25 cellular contexts compared by ENCODE assay signal in the genomic region with DNA sequence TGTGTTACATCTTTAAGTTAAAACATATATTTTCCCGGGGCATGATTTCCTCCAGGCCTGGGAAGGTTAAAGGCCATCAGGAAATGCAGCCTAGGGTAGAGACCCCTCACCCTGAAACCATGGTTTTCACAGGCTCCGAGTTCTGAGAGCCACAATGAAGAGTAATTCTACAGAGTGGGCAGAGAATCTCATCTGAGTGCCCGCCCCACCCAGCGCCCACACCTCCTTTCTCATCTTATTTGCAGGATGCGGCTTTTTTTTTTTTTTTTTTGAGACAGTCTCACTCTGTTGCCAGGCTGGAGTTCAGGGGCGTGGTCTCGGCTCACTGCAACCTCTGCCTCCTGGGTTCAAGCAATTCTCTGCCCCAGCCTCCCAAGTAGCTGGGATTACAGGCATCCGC.
"Had no signal": no experiment of that assay in that cellular context is flagged by ENCODE, and none has a peak within 500 bp of the region (broad histone marks: within the 10 kb centered on the region; RNA-seq: fewer than 3 reads in every experiment).

No MANE protein-coding gene starts in this region.

- ATAC-seq: activated CD4-positive, alpha-beta T cell treated with anti-CD3 and anti-CD28 coated beads for 36 hours; activated T-cell treated with anti-CD3 and anti-CD28 coated beads, Interleukin-2, amount 50 U/mL, for 72 hours; body of pancreas; gastroesophageal sphincter; heart right ventricle had no signal

- H3K27me3 Mint-ChIP-seq: activated CD4-positive, alpha-beta memory T cell treated with anti-CD3 and anti-CD28 coated beads for 36 hours; activated CD4-positive, alpha-beta T cell treated with anti-CD3 and anti-CD28 coated beads for 36 hours; activated CD4-positive, alpha-beta T cell treated with anti-CD3 and anti-CD28 coated beads, Interleukin-2, amount 10 ng/mL, durations not matched to agents 24 days and 14 days; activated naive CD4-positive, alpha-beta T cell treated with anti-CD3 and anti-CD28 coated beads, Interleukin-2, amount 10 ng/mL, durations not matched to agents 7 days and 5 days had no signal

- H3K36me3 ChIP-seq: adrenal gland, colonic mucosa, gastroesophageal sphincter had no signal

- H3K27ac Mint-ChIP-seq: activated CD4-positive, alpha-beta memory T cell treated with anti-CD3 and anti-CD28 coated beads for 36 hours; activated CD4-positive, alpha-beta T cell treated with anti-CD3 and anti-CD28 coated beads for 36 hours; activated CD4-positive, alpha-beta T cell treated with anti-CD3 and anti-CD28 coated beads, Interleukin-2, amount 10 ng/mL, durations not matched to agents 24 days and 14 days; activated T-cell treated with anti-CD3 and anti-CD28 coated beads, Interleukin-2, amount 50 U/mL, for 72 hours had no signal

- H3K4me1 ChIP-seq: body of pancreas, colonic mucosa had no signal

- H3K4me3 Mint-ChIP-seq: activated CD4-positive, alpha-beta memory T cell treated with anti-CD3 and anti-CD28 coated beads for 36 hours; activated CD4-positive, alpha-beta T cell treated with anti-CD3 and anti-CD28 coated beads for 36 hours; activated CD4-positive, alpha-beta T cell treated with anti-CD3 and anti-CD28 coated beads, Interleukin-2, amount 10 ng/mL, durations not matched to agents 24 days and 14 days; activated naive CD4-positive, alpha-beta T cell treated with anti-CD3 and anti-CD28 coated beads, Interleukin-2, amount 10 ng/mL, durations not matched to agents 7 days and 5 days; activated T-cell treated with anti-CD3 and anti-CD28 coated beads, Interleukin-2, amount 50 U/mL, for 72 hours had no signal

- H3K27ac ChIP-seq: adrenal gland, body of pancreas, colonic mucosa, epithelial cell of prostate, esophagus squamous epithelium, gastroesophageal sphincter, heart right ventricle had no signal

- H3K4me3 ChIP-seq: adrenal gland, body of pancreas, colonic mucosa, esophagus squamous epithelium, gastroesophageal sphincter, heart right ventricle had no signal

- FAIRE-seq: endometrium, endothelial cell of umbilical vein had no signal

- H3K27me3 ChIP-seq: adrenal gland, body of pancreas, colonic mucosa, esophagus squamous epithelium, gastroesophageal sphincter, heart right ventricle had no signal

- H3K9me3 Mint-ChIP-seq: activated CD4-positive, alpha-beta T cell treated with anti-CD3 and anti-CD28 coated beads, Interleukin-2, amount 10 ng/mL, durations not matched to agents 24 days and 14 days; activated naive CD4-positive, alpha-beta T cell treated with anti-CD3 and anti-CD28 coated beads, Interleukin-2, amount 10 ng/mL, durations not matched to agents 7 days and 5 days; activated naive CD4-positive, alpha-beta T cell treated with anti-CD3 and anti-CD28 coated beads, Interleukin-2, amount 50 U/mL, for 72 hours had no signal

- H3K9me3 ChIP-seq: adrenal gland, body of pancreas, colonic mucosa, esophagus squamous epithelium, gastroesophageal sphincter, heart right ventricle had no signal

- DNase-seq: activated CD4-positive, alpha-beta memory T cell treated with anti-CD3 and anti-CD28 coated beads for 36 hours; activated CD4-positive, alpha-beta T cell treated with anti-CD3 and anti-CD28 coated beads, Interleukin-2, amount 10 ng/mL, durations not matched to agents 24 days and 14 days; activated CD4-positive, CD25-positive, alpha-beta regulatory T cell; activated CD4-positive, CD25-positive, alpha-beta regulatory T cell treated with anti-CD3 and anti-CD28 coated beads, Interleukin-2, amount 50 U/mL, for 72 hours; activated gamma-delta T cell; activated naive CD4-positive, alpha-beta T cell; activated naive CD4-positive, alpha-beta T cell treated with anti-CD3 and anti-CD28 coated beads, Interleukin-2, amount 10 ng/mL, durations not matched to agents 7 days and 5 days; activated T-cell treated with anti-CD3 and anti-CD28 coated beads, Interleukin-2, amount 50 U/mL, for 72 hours; amygdala; aorta; body of pancreas; caudate nucleus; colonic mucosa; effector CD8-positive, alpha-beta T cell; esophagus squamous epithelium; foreskin melanocyte; heart right ventricle; T-helper 2 cell had no signal
